In the genomic region with DNA sequence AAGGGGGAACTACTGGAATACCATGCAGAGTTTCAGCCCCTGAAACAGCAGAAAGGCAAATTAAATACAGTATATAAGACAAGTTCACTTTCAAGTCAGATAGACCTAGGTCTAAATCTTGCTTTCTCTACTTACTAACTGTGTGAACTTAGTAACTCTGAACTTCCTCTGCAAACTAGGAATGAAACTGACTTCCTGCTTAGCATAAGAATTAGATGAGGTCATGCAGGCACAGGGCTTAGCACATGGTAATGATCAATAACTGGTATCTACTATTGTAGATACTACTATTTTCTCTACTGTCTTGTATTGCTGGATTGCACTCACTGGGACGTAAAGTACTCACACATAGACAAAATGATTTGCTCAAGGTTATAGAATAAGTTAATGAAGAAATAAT, we compare ENCODE assay signal across 23 cellular contexts. TPM values are rescaled to one million over a fixed set of nuclear protein-coding genes. Genes with fewer than 3 reads are reported as not detected.
DNase-seq lines count a peak whose midpoint lies in the region; ATAC-seq, FAIRE-seq and TF ChIP-seq lines count a peak whose summit lies in the region.
"Had no signal": no experiment of that assay in that cellular context is flagged by ENCODE, and none has a peak within 500 bp of the region (broad histone marks: within the 10 kb centered on the region; RNA-seq: fewer than 3 reads in every experiment).

No MANE protein-coding gene starts in this region.

- H3K4me1 ChIP-seq in OCI-LY3 (ENCODE audit: low read length): peaks cover 22% of the 10 kb centered on the region
- no peaks in the 10 kb centered on the region for H3K4me1 ChIP-seq in mesendoderm (ENCODE audit: control insufficient read depth, low read depth, low read length)

- no peak for TF ChIP-seq CTCF in OCI-LY3 (IDR thresholded peaks at IDR 0.05; ENCODE audit: low read depth, low read length)

- peak; percentile 73 for ATAC-seq in GM18867 (IDR thresholded peaks at IDR 0.05; ENCODE audit: unreplicated experiment)
- peak; percentile 58 for ATAC-seq in GM21619 (IDR thresholded peaks at IDR 0.05; ENCODE audit: unreplicated experiment)
- ATAC-seq: Right ventricle myocardium inferior, T-helper 17 cell had no signal

- H2BK5ac ChIP-seq in mesendoderm (ENCODE audit: low read length): no peak overlapping the region

- H3K4ac ChIP-seq in mesendoderm (ENCODE audit: low read depth, low read length): no peak overlapping the region

- no peak overlapping the region for H3K9ac ChIP-seq in OCI-LY3 (ENCODE audit: low read length)
- no peak overlapping the region for H3K9ac ChIP-seq in mesendoderm (ENCODE audit: low read length)

- H2BK15ac ChIP-seq in mesendoderm (replicated peaks; ENCODE audit: low read depth): no peak overlapping the region

- H2AK5ac ChIP-seq in mesendoderm (ENCODE audit: low read length): no peak overlapping the region

- H3K56ac ChIP-seq in mesendoderm (ENCODE audit: low read length): no peak overlapping the region

- H4K20me1 ChIP-seq in OCI-LY3 (ENCODE audit: insufficient read depth, low read length): no peaks in the 10 kb centered on the region

- H2AFZ ChIP-seq in OCI-LY3 (ENCODE audit: low read depth, low read length): no peak overlapping the region

- no peak for FAIRE-seq in GM12892 (lab: Jason Lieb, UNC)
- FAIRE-seq: GM18507, RCC 7860 had no signal

- no peaks in the 10 kb centered on the region for H3K9me3 ChIP-seq in OCI-LY3 (ENCODE audit: insufficient read depth, low read length)
- H3K9me3 ChIP-seq: HAP-1 had no signal

- peak; percentile 42 for DNase-seq in mesendoderm
- no peak for DNase-seq in CD1c-positive myeloid dendritic cell (ENCODE audit: extremely low spot score)
- no peak for DNase-seq in GM03348 (ENCODE audit: low spot score)
- no peak for DNase-seq in GM12892 (ENCODE audit: insufficient read length)
- no peak for DNase-seq in EL
- DNase-seq: COR-L47; DMS 273 treated with DMSO at 0.1 percent for 48 hours; GDM1; KG1; NCI-H1105 treated with DMSO at 0.1 percent for 48 hours; NCI-H1694; NCI-H2081 treated with DMSO at 0.1 percent for 48 hours; NCI-H446 treated with DMSO at 0.1 percent for 48 hours; NK-92 treated with Interleukin-12 subunit alpha and Interleukin-12 subunit beta, amount 100 ng/mL, for 24 hours; T-helper 17 cell had no signal

- TF ChIP-seq POLR2A in GM12892 (IDR thresholded peaks at IDR 0.05; ENCODE audit: low read depth, low read length): no peak

- H3K79me2 ChIP-seq in OCI-LY3 (ENCODE audit: low read length) (no peaks in the 10 kb centered on the region), mesendoderm (ENCODE audit: control insufficient read depth, insufficient read depth, low read length) (no peaks in the 10 kb centered on the region)

- H3K27ac ChIP-seq in OCI-LY3 (ENCODE audit: low read length) (no peak overlapping the region), mesendoderm (ENCODE audit: low read depth, low read length) (no peak overlapping the region)
- H3K27ac ChIP-seq: C4-2B had no signal

- WGBS in mesendoderm (ENCODE audit: extremely low coverage, insufficient coverage, low lambda C conversion rate): no CpG with 5 or more reads among the region's 1 CpG

- no peaks in the 10 kb centered on the region for H3K79me1 ChIP-seq in mesendoderm (ENCODE audit: low read length)

- H3K4me3 ChIP-seq in OCI-LY3 (ENCODE audit: low read length) (no peak overlapping the region), mesendoderm (ENCODE audit: low read length) (no peak overlapping the region)
- H3K4me3 ChIP-seq: HAP-1 had no signal

- H3K18ac ChIP-seq in mesendoderm (ENCODE audit: low read length): no peak overlapping the region

- H2BK120ac ChIP-seq in mesendoderm (ENCODE audit: low read depth, low read length): no peak overlapping the region

- H3K27me3 ChIP-seq in OCI-LY3 (ENCODE audit: low read depth, low read length) (no peaks in the 10 kb centered on the region), mesendoderm (ENCODE audit: insufficient read depth, low read length, poor library complexity) (no peaks in the 10 kb centered on the region)

- H3K36me3 ChIP-seq in OCI-LY3 (replicated peaks; ENCODE audit: low read depth, low read length) (no peaks in the 10 kb centered on the region), mesendoderm (ENCODE audit: control insufficient read depth, insufficient read depth, low read length) (no peaks in the 10 kb centered on the region)
- H3K36me3 ChIP-seq: HAP-1 had no signal

- H3K4me2 ChIP-seq in OCI-LY3 (ENCODE audit: low read length): peak overlapping the region; percentile 46
- H3K4me2 ChIP-seq in mesendoderm (ENCODE audit: low read length): no peak overlapping the region

- no peak overlapping the region for H3K23ac ChIP-seq in mesendoderm (ENCODE audit: low read length)

- no peak overlapping the region for H4K5ac ChIP-seq in mesendoderm (ENCODE audit: low read length)

- no peak overlapping the region for H4K8ac ChIP-seq in mesendoderm (ENCODE audit: low read depth, low read length)

RNA-seq across cellular contexts. Expression of a gene that starts 51.5 kb away (rescaled TPM):
- polyA plus RNA-seq in mesendoderm (2013, experiment 1 of 2): not detected
- not detected for polyA plus RNA-seq in mesendoderm (2013, experiment 2 of 2)
- polyA plus RNA-seq in GM12892 (2012; ENCODE audit: missing spikeins): not detected
